1 cellular context compared by ENCODE assay signal in the genomic region with DNA sequence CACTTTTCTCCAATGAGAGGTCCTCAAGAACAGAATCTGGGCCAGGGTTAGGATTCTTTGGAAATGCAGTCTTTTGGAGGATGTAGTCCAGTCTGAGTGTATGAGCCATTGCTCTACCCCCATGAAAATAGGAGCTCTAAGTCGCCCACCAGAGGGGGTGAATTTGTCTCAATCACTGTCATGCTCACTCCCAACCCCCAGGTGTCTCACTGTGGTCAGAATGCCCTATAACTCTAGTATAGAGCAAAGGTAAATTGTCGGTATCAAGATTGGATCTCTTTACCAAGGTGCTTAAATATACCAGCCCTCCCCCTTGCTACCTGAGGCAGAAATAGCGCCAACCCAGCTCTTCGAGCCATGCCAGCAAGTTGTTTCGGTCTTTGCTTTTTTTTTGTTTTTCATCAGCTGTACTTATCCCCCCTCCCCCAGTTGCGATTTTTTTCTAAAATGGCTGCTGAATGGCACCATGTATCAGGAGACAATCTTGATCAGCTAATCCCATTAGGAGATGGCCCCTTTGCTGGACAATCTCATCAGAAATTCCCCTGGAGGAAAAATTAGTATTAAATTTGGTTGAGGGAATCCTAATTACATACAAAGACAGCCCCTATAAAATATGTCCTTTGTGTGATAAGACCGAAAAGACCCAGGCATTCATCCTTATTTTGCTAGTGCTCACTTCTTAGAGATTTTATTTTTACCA.
TF ChIP-seq lines count a peak whose summit lies in the region.

No MANE protein-coding gene starts in this region.

TF ChIP-seq in K562, 482 proteins besides CTCF, POLR2A, EP300 and RAD21 (continued from another document):
- TF ChIP-seq, protein P1, sequence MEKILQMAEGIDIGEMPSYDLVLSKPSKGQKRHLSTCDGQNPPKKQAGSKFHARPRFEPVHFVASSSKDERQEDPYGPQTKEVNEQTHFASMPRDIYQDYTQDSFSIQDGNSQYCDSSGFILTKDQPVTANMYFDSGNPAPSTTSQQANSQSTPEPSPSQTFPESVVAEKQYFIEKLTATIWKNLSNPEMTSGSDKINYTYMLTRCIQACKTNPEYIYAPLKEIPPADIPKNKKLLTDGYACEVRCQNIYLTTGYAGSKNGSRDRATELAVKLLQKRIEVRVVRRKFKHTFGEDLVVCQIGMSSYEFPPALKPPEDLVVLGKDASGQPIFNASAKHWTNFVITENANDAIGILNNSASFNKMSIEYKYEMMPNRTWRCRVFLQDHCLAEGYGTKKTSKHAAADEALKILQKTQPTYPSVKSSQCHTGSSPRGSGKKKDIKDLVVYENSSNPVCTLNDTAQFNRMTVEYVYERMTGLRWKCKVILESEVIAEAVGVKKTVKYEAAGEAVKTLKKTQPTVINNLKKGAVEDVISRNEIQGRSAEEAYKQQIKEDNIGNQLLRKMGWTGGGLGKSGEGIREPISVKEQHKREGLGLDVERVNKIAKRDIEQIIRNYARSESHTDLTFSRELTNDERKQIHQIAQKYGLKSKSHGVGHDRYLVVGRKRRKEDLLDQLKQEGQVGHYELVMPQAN (IDR thresholded peaks at IDR 0.05; ENCODE audit: borderline replicate concordance) = no peak
- TF ChIP-seq, protein P2, sequence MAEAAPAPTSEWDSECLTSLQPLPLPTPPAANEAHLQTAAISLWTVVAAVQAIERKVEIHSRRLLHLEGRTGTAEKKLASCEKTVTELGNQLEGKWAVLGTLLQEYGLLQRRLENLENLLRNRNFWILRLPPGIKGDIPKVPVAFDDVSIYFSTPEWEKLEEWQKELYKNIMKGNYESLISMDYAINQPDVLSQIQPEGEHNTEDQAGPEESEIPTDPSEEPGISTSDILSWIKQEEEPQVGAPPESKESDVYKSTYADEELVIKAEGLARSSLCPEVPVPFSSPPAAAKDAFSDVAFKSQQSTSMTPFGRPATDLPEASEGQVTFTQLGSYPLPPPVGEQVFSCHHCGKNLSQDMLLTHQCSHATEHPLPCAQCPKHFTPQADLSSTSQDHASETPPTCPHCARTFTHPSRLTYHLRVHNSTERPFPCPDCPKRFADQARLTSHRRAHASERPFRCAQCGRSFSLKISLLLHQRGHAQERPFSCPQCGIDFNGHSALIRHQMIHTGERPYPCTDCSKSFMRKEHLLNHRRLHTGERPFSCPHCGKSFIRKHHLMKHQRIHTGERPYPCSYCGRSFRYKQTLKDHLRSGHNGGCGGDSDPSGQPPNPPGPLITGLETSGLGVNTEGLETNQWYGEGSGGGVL (CRISPR knock-in tag; IDR thresholded peaks at IDR 0.05) = no peak
TF ChIP-seq in K562: peak in this region for 1.
